ENCODE assay signal across 9 cellular contexts in the genomic region with DNA sequence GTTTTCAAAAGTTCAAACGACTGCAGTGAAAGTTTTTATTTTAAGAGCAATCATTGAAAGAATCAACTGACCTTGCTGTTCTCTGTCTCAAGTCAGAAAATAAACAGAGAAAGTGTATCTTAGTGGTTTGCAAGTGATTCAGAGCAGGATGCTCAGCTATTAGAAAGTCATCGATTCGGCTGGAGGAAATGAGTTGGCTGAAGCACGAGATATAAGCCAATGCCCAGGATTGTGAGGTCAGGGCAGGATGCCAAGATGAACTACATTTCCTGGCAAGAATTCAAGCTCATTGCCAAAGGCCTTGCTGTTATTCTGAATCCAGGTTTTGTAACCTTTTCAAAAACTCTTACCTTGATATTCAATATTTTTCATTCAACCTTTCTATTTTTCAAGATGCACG.
A peak's percentile ranks its signal among the peaks of the same experiment; 100 is the strongest.
DNase-seq lines count a peak whose midpoint lies in the region; ATAC-seq and TF ChIP-seq lines count a peak whose summit lies in the region.
"Had no signal": no experiment of that assay in that cellular context is flagged by ENCODE, and none has a peak within 500 bp of the region (broad histone marks: within the 10 kb centered on the region; RNA-seq: fewer than 3 reads in every experiment).

No MANE protein-coding gene starts in this region.

- no peaks in the 10 kb centered on the region for H3K79me2 ChIP-seq in smooth muscle cell (ENCODE audit: low read depth)

- no peak overlapping the region for H3K9ac ChIP-seq in colonic mucosa (ENCODE audit: low read depth in 2 of 2, low read length in 2 of 2)
- H3K9ac ChIP-seq in smooth muscle cell (ENCODE audit: low read depth): no peak overlapping the region

- H3K36me3 ChIP-seq in colonic mucosa (no peaks in the 10 kb centered on the region), smooth muscle cell (ENCODE audit: low read depth) (no peaks in the 10 kb centered on the region), prostate gland (no peaks in the 10 kb centered on the region)
- H3K36me3 ChIP-seq: tibial nerve had no signal

- H4K20me1 ChIP-seq in smooth muscle cell (ENCODE audit: low read depth): no peaks in the 10 kb centered on the region

- H3K27ac ChIP-seq in colonic mucosa (no peak overlapping the region), smooth muscle cell (ENCODE audit: low read depth) (no peak overlapping the region), prostate gland (no peak overlapping the region)
- H3K27ac ChIP-seq: tibial nerve had no signal

- H3K4me1 ChIP-seq in colonic mucosa (no peaks in the 10 kb centered on the region), smooth muscle cell (ENCODE audit: low read depth) (no peaks in the 10 kb centered on the region), prostate gland (replicated peaks) (no peaks in the 10 kb centered on the region)

- intact Hi-C loops in colonic mucosa (cut with DNase I): no loop called here
- intact Hi-C loops in prostate gland (cut with DNase I): no loop called here
- intact Hi-C loops in activated T-helper 1 cell treated with anti-CD3 and anti-CD28 coated beads, Interleukin-12 subunit alpha, Interleukin-12 subunit beta, Interleukin-2, Interleukin-4 antibody, amounts not matched to agents 30 ng/mL and 10 ng/mL and 1 ng/mL, durations not matched to agents 14 hours and 24 hours and 36 hours (cut with micrococcal nuclease): no loop called here

- no peaks in the 10 kb centered on the region for H3K27me3 Mint-ChIP-seq in HFFc6 (ENCODE audit: insufficient read depth)
- no peaks in the 10 kb centered on the region for H3K27me3 Mint-ChIP-seq in activated T-helper 1 cell treated with anti-CD3 and anti-CD28 coated beads, Interleukin-12 subunit alpha, Interleukin-12 subunit beta, Interleukin-2, Interleukin-4 antibody, amounts not matched to agents 30 ng/mL and 10 ng/mL and 1 ng/mL, durations not matched to agents 14 hours and 24 hours and 36 hours (ENCODE audit: insufficient read depth)
- H3K27me3 Mint-ChIP-seq in osteocyte (ENCODE audit: unreplicated experiment): no peaks in the 10 kb centered on the region

- no peak for TF ChIP-seq POLR2A in prostate gland (IDR thresholded peaks at IDR 0.05)

- ATAC-seq in GM18499 (IDR thresholded peaks at IDR 0.05; ENCODE audit: insufficient read depth, unreplicated experiment): peak; percentile 33

- H3K27me3 ChIP-seq in colonic mucosa: no peaks in the 10 kb centered on the region
- no peaks in the 10 kb centered on the region for H3K27me3 ChIP-seq in smooth muscle cell (ENCODE audit: low read depth)
- no peaks in the 10 kb centered on the region for H3K27me3 ChIP-seq in prostate gland (replicated peaks; ENCODE audit: insufficient read depth)
- H3K27me3 ChIP-seq: tibial nerve had no signal

- H3F3A ChIP-seq in smooth muscle cell (ENCODE audit: low read depth): no peaks in the 10 kb centered on the region

- DNase-seq in HFFc6 (peak; percentile 86), NCI-H1105 (lab: John Stamatoyannopoulos, UW) (peak; percentile 64), colonic mucosa (peak; percentile 37), smooth muscle cell (lab: John Stamatoyannopoulos, UW; ENCODE audit: unreplicated experiment) (no peak), prostate gland (ENCODE audit: low spot score) (no peak), osteocyte (ENCODE audit: extremely low spot score, unreplicated experiment) (no peak)
- no peak for DNase-seq in activated T-helper 1 cell treated with anti-CD3 and anti-CD28 coated beads, Interleukin-12 subunit alpha, Interleukin-12 subunit beta, Interleukin-2, Interleukin-4 antibody, amounts not matched to agents 30 ng/mL and 10 ng/mL and 1 ng/mL, durations not matched to agents 14 hours and 24 hours and 36 hours (ENCODE audit: low spot score)

- no peak for TF ChIP-seq CTCF in HFFc6 (IDR thresholded peaks at IDR 0.05)
- no peak for TF ChIP-seq CTCF in colonic mucosa (IDR thresholded peaks at IDR 0.05)
- TF ChIP-seq CTCF in smooth muscle cell (IDR thresholded peaks at IDR 0.05; ENCODE audit: borderline replicate concordance, insufficient read depth, poor library complexity, severe bottlenecking): no peak
- TF ChIP-seq CTCF in prostate gland (IDR thresholded peaks at IDR 0.05): no peak
- TF ChIP-seq CTCF in osteocyte (IDR thresholded peaks at IDR 0.05): no peak

- H3K9me3 ChIP-seq in colonic mucosa (no peaks in the 10 kb centered on the region), smooth muscle cell (replicated peaks; ENCODE audit: low read depth) (no peaks in the 10 kb centered on the region), prostate gland (no peaks in the 10 kb centered on the region)
- H3K9me3 ChIP-seq: tibial nerve had no signal

- H3K4me3 ChIP-seq in colonic mucosa: no peak overlapping the region
- no peak overlapping the region for H3K4me3 ChIP-seq in smooth muscle cell
- no peak overlapping the region for H3K4me3 ChIP-seq in prostate gland
- H3K4me3 ChIP-seq: tibial nerve had no signal

- H3K36me3 Mint-ChIP-seq in HFFc6 (ENCODE audit: low read depth): peaks cover 5% of the 10 kb centered on the region
- no peaks in the 10 kb centered on the region for H3K36me3 Mint-ChIP-seq in activated T-helper 1 cell treated with anti-CD3 and anti-CD28 coated beads, Interleukin-12 subunit alpha, Interleukin-12 subunit beta, Interleukin-2, Interleukin-4 antibody, amounts not matched to agents 30 ng/mL and 10 ng/mL and 1 ng/mL, durations not matched to agents 14 hours and 24 hours and 36 hours (ENCODE audit: low read depth)
- no peaks in the 10 kb centered on the region for H3K36me3 Mint-ChIP-seq in osteocyte (ENCODE audit: unreplicated experiment)

- H3K9me3 Mint-ChIP-seq in HFFc6: no peaks in the 10 kb centered on the region
- H3K9me3 Mint-ChIP-seq in activated T-helper 1 cell treated with anti-CD3 and anti-CD28 coated beads, Interleukin-12 subunit alpha, Interleukin-12 subunit beta, Interleukin-2, Interleukin-4 antibody, amounts not matched to agents 30 ng/mL and 10 ng/mL and 1 ng/mL, durations not matched to agents 14 hours and 24 hours and 36 hours: no peaks in the 10 kb centered on the region
- no peaks in the 10 kb centered on the region for H3K9me3 Mint-ChIP-seq in osteocyte (ENCODE audit: unreplicated experiment)

- H3K4me2 ChIP-seq in smooth muscle cell: peak overlapping the region; percentile 37

- WGBS in smooth muscle cell (ENCODE audit: low lambda C conversion rate): 38% methylated on average over 5 of the region's 5 CpGs
- WGBS in prostate gland: 37% methylated on average over 5 of the region's 5 CpGs

- peak overlapping the region; percentile 57; the same call in 1 of the 2 replicates for H3K4me3 Mint-ChIP-seq in HFFc6
- no peak overlapping the region for H3K4me3 Mint-ChIP-seq in activated T-helper 1 cell treated with anti-CD3 and anti-CD28 coated beads, Interleukin-12 subunit alpha, Interleukin-12 subunit beta, Interleukin-2, Interleukin-4 antibody, amounts not matched to agents 30 ng/mL and 10 ng/mL and 1 ng/mL, durations not matched to agents 14 hours and 24 hours and 36 hours
- H3K4me3 Mint-ChIP-seq in osteocyte (ENCODE audit: unreplicated experiment): no peak overlapping the region

- H3K4me1 Mint-ChIP-seq in HFFc6 (ENCODE audit: low read depth) (peaks cover 47% of the 10 kb centered on the region), osteocyte (ENCODE audit: unreplicated experiment) (peaks cover 33% of the 10 kb centered on the region)
- H3K4me1 Mint-ChIP-seq in activated T-helper 1 cell treated with anti-CD3 and anti-CD28 coated beads, Interleukin-12 subunit alpha, Interleukin-12 subunit beta, Interleukin-2, Interleukin-4 antibody, amounts not matched to agents 30 ng/mL and 10 ng/mL and 1 ng/mL, durations not matched to agents 14 hours and 24 hours and 36 hours (ENCODE audit: low read depth): no peaks in the 10 kb centered on the region

- H3K27ac Mint-ChIP-seq in HFFc6: peak overlapping the region; percentile 72; the same call in 1 of the 2 replicates
- H3K27ac Mint-ChIP-seq in activated T-helper 1 cell treated with anti-CD3 and anti-CD28 coated beads, Interleukin-12 subunit alpha, Interleukin-12 subunit beta, Interleukin-2, Interleukin-4 antibody, amounts not matched to agents 30 ng/mL and 10 ng/mL and 1 ng/mL, durations not matched to agents 14 hours and 24 hours and 36 hours: no peak overlapping the region
- no peak overlapping the region for H3K27ac Mint-ChIP-seq in osteocyte (ENCODE audit: unreplicated experiment)

- no peak overlapping the region for H2AFZ ChIP-seq in smooth muscle cell (ENCODE audit: low read depth)

Comparison
In these comparisons a context has a peak if more than half of its experiments do, and no peak if none do; other contexts are left out.
1. DNase-seq: peak in HFFc6 (single experiment), NCI-H1105 (single experiment) and colonic mucosa (single experiment); none in smooth muscle cell (single experiment), prostate gland (single experiment), activated T-helper 1 cell treated with anti-CD3 and anti-CD28 coated beads, Interleukin-12 subunit alpha, Interleukin-12 subunit beta, Interleukin-2, Interleukin-4 antibody, amounts not matched to agents 30 ng/mL and 10 ng/mL and 1 ng/mL, durations not matched to agents 14 hours and 24 hours and 36 hours (single experiment) and osteocyte (single experiment).